In the genomic region with DNA sequence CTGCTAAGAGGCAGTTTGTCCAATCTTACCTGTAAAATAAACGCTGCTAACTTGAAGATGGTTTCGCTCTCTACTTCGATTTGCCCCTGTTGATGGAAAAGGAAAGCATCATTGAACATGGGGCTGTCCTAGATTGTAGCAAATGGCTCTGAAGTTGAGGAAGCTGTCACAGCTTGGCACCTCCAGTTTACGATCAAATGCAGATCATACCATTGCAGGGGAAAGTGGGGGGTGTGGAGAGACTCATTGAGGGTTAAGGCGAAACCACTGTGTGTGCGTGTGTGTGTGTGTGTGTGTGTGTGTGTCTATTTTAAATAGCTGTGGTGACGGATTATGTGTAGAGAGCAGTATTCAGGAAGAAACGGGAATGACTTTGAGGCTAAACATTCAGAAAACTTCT, we compare ENCODE assay signal across 7 cellular contexts.
DNase-seq lines count a peak whose midpoint lies in the region; ATAC-seq and TF ChIP-seq lines count a peak whose summit lies in the region.

No MANE protein-coding gene starts in this region.

- peak; percentile 5 for DNase-seq in RPMI7951 (ENCODE audit: low read depth)
- DNase-seq in left lobe of liver (ENCODE audit: low spot score): peak; percentile 83
- peak in 2 of 3 experiments; percentile 12 to 33 for DNase-seq in stimulated activated CD4-positive, alpha-beta T cell treated with anti-CD3 and anti-CD28 coated beads, TNF-alpha, amount 100 ng/mL, for 4 hours (ENCODE audit: low read depth in 3 of 3)
- DNase-seq in DMS53 treated with DMSO at 0.1 percent for 48 hours (lab: John Stamatoyannopoulos, UW; ENCODE audit: unreplicated experiment): no peak

- no peak for TF ChIP-seq POLR2A in GM18505 (IDR thresholded peaks at IDR 0.05; ENCODE audit: borderline replicate concordance, extremely low read depth, insufficient read depth, insufficient read length)

- ATAC-seq in left lobe of liver (peak; percentile 85), GM18909 (IDR thresholded peaks at IDR 0.05; ENCODE audit: poor library complexity, unreplicated experiment) (no peak), GM18505 (IDR thresholded peaks at IDR 0.05; ENCODE audit: unreplicated experiment) (no peak)

- peak overlapping the region; percentile 53 for H3K27ac ChIP-seq in angular gyrus (ENCODE audit: low read depth, low read length)
